8 cellular contexts compared by ENCODE assay signal in genomic region chr15:74460903-74461846, GRCh38. TPM values are rescaled to one million over a fixed set of nuclear protein-coding genes. Genes with fewer than 3 reads are reported as not detected.
DNase-seq lines count a peak whose midpoint lies in the region; ATAC-seq, FAIRE-seq and TF ChIP-seq lines count a peak whose summit lies in the region.

Gene UBL7 (minus strand): TSS chr15:74461160. CDS start chr15:74458867, 2,293 bp downstream.

- 1% methylated on average over 29 of the region's 53 CpGs for WGBS in HepG2 (ENCODE audit: low lambda C conversion rate)

- peak within 1 kb of the TSS; percentile 97 for H3K27ac ChIP-seq in HepG2 (ENCODE audit: extremely low read length, insufficient read depth, low read length)

- peaks cover 43% of the 10 kb centered on the region for H3K4me1 ChIP-seq in HepG2 (ENCODE audit: insufficient read depth, low read length)

- H3K9me3 ChIP-seq in HepG2 (ENCODE audit: low read length) = no peaks in the 10 kb centered on the region

- CTCF ChIA-PET in HepG2 (lab: Yijun Ruan, JAX; ENCODE audit: low intra/inter-chr PET ratio, low total read pairs) = interaction anchor here (0.7 to 1.3 kb wide), 4 partner anchors 23 to 88 kb away, joined by 3 to 4 read pairs (median 4); no protein-coding TSS in a partner anchor

- H3K9ac ChIP-seq in HepG2 (ENCODE audit: insufficient read depth, low read depth, low read length) = peak within 1 kb of the TSS; percentile 87

- H4K20me1 ChIP-seq in HepG2 (ENCODE audit: insufficient read depth, low read length) = no peaks in the 10 kb centered on the region

- intact Hi-C loops in HepG2 (cut with micrococcal nuclease; ENCODE audit: unreplicated experiment) = loop anchor here (1.0 to 2.0 kb wide), 2 partner anchors 18 to 76 kb away; no protein-coding TSS in a partner anchor

- ATAC-seq in GM19372 (IDR thresholded peaks at IDR 0.05; ENCODE audit: low read depth, unreplicated experiment) = peak; percentile 85
- ATAC-seq in HG03558 (IDR thresholded peaks at IDR 0.05; ENCODE audit: extremely low read depth, unreplicated experiment) = peak; percentile 71
- peak; percentile 96 for ATAC-seq in HepG2

- no peaks in the 10 kb centered on the region for H3K27me3 ChIP-seq in HepG2 (ENCODE audit: control insufficient read depth in 1 of 2, insufficient read depth in 2 of 2, low read length in 2 of 2)

- H3K4me2 ChIP-seq in HepG2 (ENCODE audit: low read depth, low read length) = peak within 1 kb of the TSS; percentile 91

- peak; percentile 89 for TF ChIP-seq CTCF in HepG2 (CRISPR knock-in tag; IDR thresholded peaks at IDR 0.05)

- peak; percentile 98 for DNase-seq in CD1c-positive myeloid dendritic cell (ENCODE audit: extremely low spot score)
- DNase-seq in NCI-H774 (lab: John Stamatoyannopoulos, UW) = peak; percentile 91
- DNase-seq in activated CD4-positive, alpha-beta T cell treated with anti-CD3 and anti-CD28 coated beads, Interleukin-2, amount 50 U/mL, for 4 hours = peak; percentile 95 to 96
- peak; percentile 96 for DNase-seq in dermis blood vessel endothelial cell
- DNase-seq in HepG2 (ENCODE audit: low spot score) = peak; percentile 98
- peak; percentile 96 for DNase-seq in stimulated activated CD4-positive, alpha-beta T cell treated with anti-CD3 and anti-CD28 coated beads, Interleukin-4, amount 100 ng/mL, for 1 hour

- peak; percentile 91 for TF ChIP-seq POLR2A in HepG2 (IDR thresholded peaks at IDR 0.05; ENCODE audit: insufficient read depth in 1 of 2, low read depth in 2 of 2, low read length in 2 of 2)

- TF ChIP-seq RAD21 in HepG2 (CRISPR knock-in tag; IDR thresholded peaks at IDR 0.05) = peak; percentile 88

- TF ChIP-seq EP300 in HepG2 (IDR thresholded peaks at IDR 0.05; ENCODE audit: low read depth in 2 of 2, low read length in 2 of 2) (0 out of 4 replicates have a peak, but pooled peaks of 1 of the 2 experiments have one; percentile 57), HepG2 (CRISPR knock-in tag; IDR thresholded peaks at IDR 0.05; ENCODE audit: borderline replicate concordance) (peak; percentile 48)

- peak within 1 kb of the TSS; percentile 77 for H2AFZ ChIP-seq in HepG2 (ENCODE audit: low read length)

- FAIRE-seq in HepG2 (lab: Jason Lieb, UNC) = peak; percentile 90

- in situ Hi-C loops in HepG2 (cut with HindIII; ENCODE audit: extremely low pct_ligation_motif_present, low pct_unique_long_range_greater_than_20kb) = no loop called here

- H3K36me3 ChIP-seq in HepG2 (replicated peaks in 1 of 2; ENCODE audit: control insufficient read depth in 1 of 2, insufficient read depth in 2 of 2, low read length in 2 of 2) = peaks cover 0 to 3% of the 10 kb centered on the region in 2 experiments; a peak in 1 of 5 replicates

- peak within 1 kb of the TSS; percentile 81 to 88 (median 86) for H3K4me3 ChIP-seq in HepG2 (replicated peaks in 1 of 3; ENCODE audit: insufficient read depth in 1 of 3, low read depth in 2 of 3, low read length in 3 of 3)

- TSS peak; percentile 87 for BruUV-seq in HepG2 (replicated peaks; lab: Mats Ljungman, UMichigan)

- POLR2A ChIA-PET in HepG2 (lab: Yijun Ruan, JAX) = interaction anchor here (0.7 to 13.6 kb wide), 21 partner anchors 12 to 721 kb away, joined by 3 to 357 read pairs (median 7); partner anchors contain the start of genes ARID3B, CLK3, PPCDC and SEMA7A

- H3K79me2 ChIP-seq in HepG2 (ENCODE audit: insufficient read depth, low read length) = peaks cover 29% of the 10 kb centered on the region

TF ChIP-seq in HepG2, 621 proteins besides CTCF, POLR2A, EP300 and RAD21 (continues in another document):
- TF ChIP-seq ATF1 (CRISPR knock-in tag; IDR thresholded peaks at IDR 0.05) (no peak; the same call in 1 of the 2 replicates), XRCC5 (optimal IDR thresholded peaks at IDR 0.05; ENCODE audit: low read length) (peak; percentile 78), MTA1 (CRISPR knock-in tag; IDR thresholded peaks at IDR 0.05; ENCODE audit: borderline replicate concordance) (peak; percentile 45; the same call in 1 of the 2 replicates), ZNF788 (CRISPR knock-in tag; IDR thresholded peaks at IDR 0.05; ENCODE audit: borderline replicate concordance) (peak; percentile 88), ZMYM3 (CRISPR knock-in tag; IDR thresholded peaks at IDR 0.05) (peak; percentile 33; the same call in 1 of the 2 replicates), MXD4 (CRISPR knock-in tag; IDR thresholded peaks at IDR 0.05) (peak; percentile 61; the same call in 1 of the 2 replicates), ATF4 (CRISPR knock-in tag; IDR thresholded peaks at IDR 0.05) (peak in 1 of 2 experiments; percentile 58; a peak in 1 of 4 replicates), FOXK2 (IDR thresholded peaks at IDR 0.05) (peak; percentile 97), ZNF605 (CRISPR knock-in tag; IDR thresholded peaks at IDR 0.05) (peak; percentile 94), DRAP1 (CRISPR knock-in tag; IDR thresholded peaks at IDR 0.05) (peak; percentile 90), SIN3A (IDR thresholded peaks at IDR 0.05; ENCODE audit: borderline replicate concordance, low read depth, low read length) (peak; percentile 92), RNF2 (conservative IDR thresholded peaks at IDR 0.05; ENCODE audit: low read depth) (no peak), ISL2 (CRISPR knock-in tag; IDR thresholded peaks at IDR 0.05) (peak; percentile 83; the same call in 1 of the 2 replicates), TCF7 (IDR thresholded peaks at IDR 0.05; ENCODE audit: low read depth) (peak; percentile 71), ZNF30 (CRISPR knock-in tag; IDR thresholded peaks at IDR 0.05) (no peak), TGIF2 (CRISPR knock-in tag; IDR thresholded peaks at IDR 0.05) (peak; percentile 74; the same call in 1 of the 2 replicates), SATB2 (CRISPR knock-in tag; IDR thresholded peaks at IDR 0.05) (0 out of 2 replicates have a peak, but pooled peaks have one; percentile 14), SIN3B (IDR thresholded peaks at IDR 0.05; ENCODE audit: low read length) (peak; percentile 91), ZNF644 (CRISPR knock-in tag; IDR thresholded peaks at IDR 0.05; ENCODE audit: low read depth) (0 out of 2 replicates have a peak, but pooled peaks have one; percentile 28), ZNF264 (CRISPR knock-in tag; IDR thresholded peaks at IDR 0.05) (0 out of 2 replicates have a peak, but pooled peaks have one; percentile 69), FOXO1 (CRISPR knock-in tag; IDR thresholded peaks at IDR 0.05) (peak; percentile 99), REPIN1 (CRISPR knock-in tag; IDR thresholded peaks at IDR 0.05; ENCODE audit: borderline replicate concordance, low read depth) (peak; percentile 87; the same call in 1 of the 2 replicates), HIC2 (CRISPR knock-in tag; IDR thresholded peaks at IDR 0.05; ENCODE audit: low read depth) (peak; percentile 72)

RNA-seq across cellular contexts. Expression of gene UBL7, which starts in this region (rescaled TPM):
- total RNA-seq in dermis blood vessel endothelial cell (36.4 and 43.1 TPM in 2 replicates), HepG2 (2016; rRNA removed; fragmentation: Illumina TruSeq; extraction: Trizol) (55.0 and 63.2 TPM in 2 replicates)
- 40.0 and 66.0 TPM in 2 replicates for total RNA-seq in HepG2 (2016; cell fraction: cytosol; rRNA removed; fragmentation: Illumina TruSeq; extraction: Trizol; ENCODE audit: low read depth)
- 52.3 and 63.7 TPM in 2 replicates for total RNA-seq in HepG2 (2016; cell fraction: insoluble cytoplasmic fraction; rRNA removed; fragmentation: Illumina TruSeq; extraction: Trizol)
- total RNA-seq in HepG2 (2016; cell fraction: membrane; rRNA removed; fragmentation: Illumina TruSeq; extraction: Trizol) = 56.6 and 72.2 TPM in 2 replicates
- 14.7 and 21.3 TPM in 2 replicates for total RNA-seq in HepG2 (2016; cell fraction: nucleus; rRNA removed; fragmentation: Illumina TruSeq; extraction: Trizol)
- 63.5 and 65.3 TPM in 2 replicates for polyA plus RNA-seq in HepG2 (2011; rRNA removed)
- polyA plus RNA-seq in HepG2 (2011; cell fraction: cytosol; rRNA removed) = 57.8 and 86.0 TPM in 2 replicates
- 25.5 and 27.0 TPM in 2 replicates for polyA plus RNA-seq in HepG2 (2011; cell fraction: nucleus; rRNA removed)
- polyA plus RNA-seq in HepG2 (2012) = 38.1 and 49.1 TPM in 2 replicates
- polyA plus RNA-seq in HepG2 (2016; cell fraction: cytosol; fragmentation: Illumina TruSeq; extraction: Trizol; ENCODE audit: low read depth) = 60.3 and 88.5 TPM in 2 replicates
- polyA plus RNA-seq in HepG2 (2016; cell fraction: insoluble cytoplasmic fraction; fragmentation: Illumina TruSeq; extraction: Trizol; ENCODE audit: low read depth) = 70.2 and 77.9 TPM in 2 replicates
- polyA plus RNA-seq in HepG2 (2016; cell fraction: membrane; fragmentation: Illumina TruSeq; extraction: Trizol; ENCODE audit: low read depth) = 79.8 and 95.5 TPM in 2 replicates
- polyA plus RNA-seq in HepG2 (2016; cell fraction: nucleus; fragmentation: Illumina TruSeq; extraction: Trizol; ENCODE audit: insufficient read depth, low read depth) = 32.2 and 35.3 TPM in 2 replicates
- polyA minus RNA-seq in HepG2 (2011; rRNA and poly(A)+ RNA removed; ENCODE audit: low replicate concordance) = 109 and 162 TPM in 2 replicates
- 22.8 and 25.9 TPM in 2 replicates for polyA minus RNA-seq in HepG2 (2011; cell fraction: cytosol; rRNA and poly(A)+ RNA removed)
- 11.3 and 16.4 TPM in 2 replicates for polyA minus RNA-seq in HepG2 (2011; cell fraction: nucleus; rRNA and poly(A)+ RNA removed)

Comparison
In these comparisons a context has a peak if more than half of its experiments do, and no peak if none do; other contexts are left out.
1. Peak in every context shown above with its lines: DNase-seq, ATAC-seq, H3K4me3 ChIP-seq and H3K27ac ChIP-seq.